Comparison of ENCODE assay signal across 8 cellular contexts in the genomic region with DNA sequence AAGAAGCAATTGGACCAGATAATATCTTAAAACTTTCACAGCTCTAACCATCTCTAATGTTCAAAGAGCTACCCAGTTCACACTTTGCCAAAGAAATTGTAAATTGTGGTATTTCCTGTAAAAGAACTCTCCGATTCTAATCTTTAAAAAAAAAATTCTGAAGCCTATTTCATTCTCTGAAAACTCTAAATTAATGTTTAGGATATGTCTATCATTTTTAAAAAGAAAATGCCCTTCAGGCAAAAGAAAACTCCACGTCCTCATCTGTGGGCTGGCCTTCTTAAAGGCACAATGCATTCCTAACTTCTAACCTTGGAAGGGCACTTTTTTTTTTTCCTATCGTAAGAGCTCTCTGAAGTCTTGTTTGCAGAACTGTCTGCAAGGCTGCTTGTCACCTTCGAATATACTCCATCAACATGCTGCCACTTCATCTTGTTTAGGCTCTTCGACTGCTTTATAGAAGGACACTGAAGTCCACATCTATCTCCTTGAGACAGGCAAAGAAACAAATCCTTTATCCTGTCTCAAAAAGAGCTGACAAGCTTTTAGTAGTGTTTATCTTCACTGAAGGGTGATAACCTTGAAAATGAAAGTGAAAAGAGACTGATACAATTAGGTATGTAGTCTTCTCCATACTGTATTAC.
DNase-seq lines count a peak whose midpoint lies in the region; ATAC-seq and TF ChIP-seq lines count a peak whose summit lies in the region.

No MANE protein-coding gene starts in this region.

- H3K27ac ChIP-seq in CD4-positive, alpha-beta memory T cell (ENCODE audit: low read depth, low read length): peak overlapping the region; percentile 55
- no peak overlapping the region for H3K27ac ChIP-seq in parathyroid adenoma

- peak; percentile 45 to 76 (median 71) for DNase-seq in CD4-positive, alpha-beta memory T cell
- DNase-seq in KBM-7 (peak; percentile 67), astrocyte of the cerebellum (ENCODE audit: low read depth) (no peak), lower leg skin (ENCODE audit: low spot score in 2 of 2) (no peak), NCI-H2107 (lab: John Stamatoyannopoulos, UW) (no peak)
- DNase-seq in stimulated activated CD4-positive, alpha-beta T cell treated with anti-CD3 and anti-CD28 coated beads, Interleukin-4, amount 100 ng/mL, for 24 hours: no peak

- no peak for TF ChIP-seq POLR2A in lower leg skin (IDR thresholded peaks at IDR 0.05)

- peaks cover 0 to 5% (median 0%) of the 10 kb centered on the region in 8 donors for H3K9me3 Mint-ChIP-seq in CD4-positive, alpha-beta memory T cell

- peak overlapping the region; percentile 3 for H2AFZ ChIP-seq in parathyroid adenoma

- H3K9me3 ChIP-seq in CD4-positive, alpha-beta memory T cell (ENCODE audit: control insufficient read depth in 1 of 2, low read length in 2 of 2): no peaks in the 10 kb centered on the region
- no peaks in the 10 kb centered on the region for H3K9me3 ChIP-seq in parathyroid adenoma (ENCODE audit: control insufficient read depth, low read length)

- intact Hi-C loops in CD4-positive, alpha-beta memory T cell (cut with micrococcal nuclease): loop anchor here (1.0 to 10.0 kb wide), 4 partner anchors 34 to 732 kb away; no protein-coding TSS in a partner anchor
- intact Hi-C loops in lower leg skin (cut with DNase I; ENCODE audit: low total_unique reads): no loop called here

- H3K27me3 ChIP-seq in CD4-positive, alpha-beta memory T cell (ENCODE audit: insufficient read depth, low read length): no peaks in the 10 kb centered on the region
- H3K27me3 ChIP-seq in parathyroid adenoma (ENCODE audit: control insufficient read depth, insufficient read depth, low read length): no peaks in the 10 kb centered on the region

- peak overlapping the region; percentile 82 to 92 (median 87) for H3K4me3 Mint-ChIP-seq in CD4-positive, alpha-beta memory T cell

- no peaks in the 10 kb centered on the region for H3K27me3 Mint-ChIP-seq in CD4-positive, alpha-beta memory T cell

- peaks cover 59 to 79% (median 68%) of the 10 kb centered on the region in 4 donors for H3K4me1 Mint-ChIP-seq in CD4-positive, alpha-beta memory T cell

- H3K79me2 ChIP-seq in parathyroid adenoma: no peaks in the 10 kb centered on the region

- H3K27ac Mint-ChIP-seq in CD4-positive, alpha-beta memory T cell: peak overlapping the region; percentile 89 to 97 (median 93)

- peak overlapping the region; percentile 53 for H3K4me2 ChIP-seq in parathyroid adenoma (ENCODE audit: low read length)

- CTCF ChIA-PET in CD4-positive, alpha-beta memory T cell (lab: Charles Lee; ENCODE audit: partially characterized antibody): interaction anchor here (1.3 to 10.8 kb wide), 10 partner anchors 26 to 536 kb away, joined by 3 to 126 read pairs (median 9); a partner anchor contains a TSS

- ATAC-seq in GM21390 (IDR thresholded peaks at IDR 0.05; ENCODE audit: unreplicated experiment): peak; percentile 45

- POLR2A ChIA-PET in CD4-positive, alpha-beta memory T cell (lab: Charles Lee; ENCODE audit: partially characterized antibody): interaction anchor here (0.6 to 18.4 kb wide), 14 partner anchors 10 to 643 kb away, joined by 3 to 423 read pairs (median 8); a partner anchor contains a TSS

- H3K9ac ChIP-seq in parathyroid adenoma: no peak overlapping the region

- WGBS in lower leg skin, 2 donors: 11 to 21% methylated on average over 5 of the region's 5 CpGs

- peaks cover 71% of the 10 kb centered on the region for H3K4me1 ChIP-seq in CD4-positive, alpha-beta memory T cell (ENCODE audit: insufficient read depth, low read length)
- H3K4me1 ChIP-seq in parathyroid adenoma: no peaks in the 10 kb centered on the region

- H3K36me3 Mint-ChIP-seq in CD4-positive, alpha-beta memory T cell: peaks cover 0 to 5% of the 10 kb centered on the region in 2 donors

- TF ChIP-seq CTCF in astrocyte of the cerebellum (IDR thresholded peaks at IDR 0.05; ENCODE audit: low read depth, low read length, missing control alignments) (no peak), parathyroid adenoma (IDR thresholded peaks at IDR 0.05) (no peak), lower leg skin (IDR thresholded peaks at IDR 0.05) (no peak)

- in situ Hi-C loops in KBM-7 (cut with MboI; ENCODE audit: low pct_unique_long_range_greater_than_20kb, low sequenced_read_pairs): no loop called here
- in situ Hi-C loops in astrocyte of the cerebellum (cut with HindIII; ENCODE audit: low sequenced_read_pairs): no loop called here

- no peaks in the 10 kb centered on the region for H3K36me3 ChIP-seq in CD4-positive, alpha-beta memory T cell (ENCODE audit: insufficient read depth, low read length)
- H3K36me3 ChIP-seq in parathyroid adenoma (ENCODE audit: control insufficient read depth, insufficient read depth, low read length): no peaks in the 10 kb centered on the region

- peak overlapping the region; percentile 59 to 70 for H3K4me3 ChIP-seq in CD4-positive, alpha-beta memory T cell (ENCODE audit: low read length in 2 of 2)
- H3K4me3 ChIP-seq in astrocyte of the cerebellum (ENCODE audit: low read depth, low read length): peak overlapping the region; percentile 3
- H3K4me3 ChIP-seq in parathyroid adenoma (ENCODE audit: low read depth, low read length): no peak overlapping the region
- H3K4me3 ChIP-seq in lower leg skin (ENCODE audit: low read depth, poor library complexity, severe bottlenecking): no peak overlapping the region

Comparison
In these comparisons a context has a peak if more than half of its experiments do, and no peak if none do; other contexts are left out.
1. DNase-seq: peak in CD4-positive, alpha-beta memory T cell (5 of 5) and KBM-7 (single experiment); none in astrocyte of the cerebellum (single experiment), lower leg skin (0 of 2), stimulated activated CD4-positive, alpha-beta T cell treated with anti-CD3 and anti-CD28 coated beads, Interleukin-4, amount 100 ng/mL, for 24 hours (single experiment) and NCI-H2107 (single experiment).
2. H3K4me3 ChIP-seq: peak in CD4-positive, alpha-beta memory T cell (2 of 2) and astrocyte of the cerebellum (single experiment); none in parathyroid adenoma (single experiment) and lower leg skin (single experiment).